In the genomic region with DNA sequence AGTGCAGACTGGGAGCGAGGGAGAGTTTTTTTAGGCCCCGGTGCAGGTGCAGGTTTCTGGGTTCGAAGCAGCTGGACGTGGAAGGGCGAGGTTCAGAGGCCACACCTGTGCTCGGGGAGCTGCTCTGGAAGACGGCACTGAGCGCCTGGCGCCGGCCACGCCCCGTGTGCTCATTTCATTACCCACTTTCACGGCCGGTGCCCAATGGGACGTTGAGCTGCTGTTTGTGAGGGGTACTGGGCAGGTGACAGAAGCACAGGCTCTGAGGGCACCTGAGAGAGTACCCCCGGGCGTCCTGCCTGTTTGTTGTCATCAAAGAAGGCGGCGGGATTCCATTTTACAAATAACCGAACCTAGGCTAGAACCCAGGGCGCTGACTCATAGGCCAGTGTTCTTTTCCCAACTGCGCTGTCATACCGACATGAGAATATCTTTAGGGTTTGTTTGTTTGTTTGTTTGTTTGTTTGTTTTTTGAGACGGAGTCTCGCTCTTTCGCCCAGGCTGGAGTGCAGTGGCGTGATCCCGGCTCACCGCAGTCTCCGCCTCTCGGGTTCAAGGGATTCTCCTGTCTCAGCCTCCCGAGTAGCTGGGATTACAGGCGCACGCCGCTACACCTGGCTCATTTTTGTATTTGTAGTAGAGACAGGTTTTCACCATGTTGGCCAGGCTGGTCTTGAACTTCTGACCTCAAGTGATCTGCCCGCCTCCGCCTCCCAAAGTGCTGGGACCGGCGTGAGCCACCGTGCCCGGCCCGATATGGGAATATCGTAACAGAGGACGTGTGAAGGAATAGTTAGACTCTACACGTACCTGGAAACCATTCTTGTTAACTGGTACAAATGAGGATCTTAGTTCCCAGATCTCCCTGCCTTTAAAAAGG, we compare ENCODE assay signal across 8 cellular contexts. TPM values are rescaled to one million over a fixed set of nuclear protein-coding genes. Genes with fewer than 3 reads are reported as not detected.
A peak's percentile ranks its signal among the peaks of the same experiment; 100 is the strongest.
DNase-seq lines count a peak whose midpoint lies in the region; ATAC-seq and TF ChIP-seq lines count a peak whose summit lies in the region.

No MANE protein-coding gene starts in this region.

- H3K79me2 ChIP-seq in PC-3 (ENCODE audit: low read length) = peaks cover 49% of the 10 kb centered on the region

- peak; percentile 50 for DNase-seq in DMS 273 (lab: John Stamatoyannopoulos, UW; ENCODE audit: unreplicated experiment)
- DNase-seq in DMS 273 treated with DMSO at 0.1 percent for 48 hours (lab: John Stamatoyannopoulos, UW) = no peak
- DNase-seq in PC-3 = peak; percentile 71
- DNase-seq in adipocyte (ENCODE audit: low read depth) = peak; percentile 19
- peak; percentile 72 for DNase-seq in stimulated activated CD4-positive, alpha-beta T cell treated with anti-CD3 and anti-CD28 coated beads, Interleukin-15, amount 100 ng/mL, for 24 hours
- no peak for DNase-seq in NCI-H446 treated with DMSO at 0.1 percent for 48 hours (lab: John Stamatoyannopoulos, UW)

- no peaks in the 10 kb centered on the region for H3K9me2 ChIP-seq in PC-3 (replicated peaks; ENCODE audit: low read length)

- intact Hi-C loops in PC-3 (cut with micrococcal nuclease) = loop anchor here (1.0 to 2.0 kb wide), 2 partner anchors 44 to 51 kb away; no protein-coding TSS in a partner anchor

- ATAC-seq in HG03025 (IDR thresholded peaks at IDR 0.05; ENCODE audit: low FRiP score, unreplicated experiment) = peak; percentile 41
- peak; percentile 57 for ATAC-seq in PC-3

- H3K4me2 ChIP-seq in PC-3 (ENCODE audit: low read length) = peak overlapping the region; percentile 87

- H3K9ac ChIP-seq in PC-3 (ENCODE audit: low read length) (peak overlapping the region; percentile 82), adipocyte (ENCODE audit: low read length) (peak overlapping the region; percentile 80), iPS-20b (ENCODE audit: low read depth, low read length) (no peak overlapping the region; the same call in 1 of the 2 replicates)

- peak overlapping the region; percentile 73 for H3K27ac ChIP-seq in PC-3 (ENCODE audit: low read length)
- no peak overlapping the region for H3K27ac ChIP-seq in iPS-20b (ENCODE audit: low read length)

- H3K9me3 ChIP-seq in PC-3 (ENCODE audit: low read length) (no peaks in the 10 kb centered on the region), adipocyte (ENCODE audit: control insufficient read depth, low read length) (no peaks in the 10 kb centered on the region), iPS-20b (ENCODE audit: insufficient read depth, low read depth, low read length) (no peaks in the 10 kb centered on the region)

- POLR2A ChIA-PET in PC-3 (lab: Charles Lee; ENCODE audit: unreplicated experiment) = interaction anchor here (1.0 kb wide), 1 partner anchor 20 kb away, joined by 3 read pairs; no protein-coding TSS in a partner anchor

- H3K4me1 ChIP-seq in PC-3 (ENCODE audit: insufficient read depth, low read length) (peaks cover 43% of the 10 kb centered on the region), adipocyte (ENCODE audit: control insufficient read depth, insufficient read depth, low read length) (peaks cover 3% of the 10 kb centered on the region), iPS-20b (ENCODE audit: insufficient read depth, low read length) (no peaks in the 10 kb centered on the region)

- H4K20me1 ChIP-seq in PC-3 (ENCODE audit: low read length) = no peaks in the 10 kb centered on the region

- H3K4me3 ChIP-seq in PC-3 (ENCODE audit: low read length) (peak overlapping the region; percentile 77), adipocyte (ENCODE audit: low read length) (peak overlapping the region; percentile 93), iPS-20b (ENCODE audit: low read length) (peak overlapping the region; percentile 87)

- H3K36me3 ChIP-seq in PC-3 (ENCODE audit: low read depth, low read length) (no peaks in the 10 kb centered on the region), adipocyte (ENCODE audit: control insufficient read depth, insufficient read depth, low read length, severe bottlenecking) (no peaks in the 10 kb centered on the region), iPS-20b (ENCODE audit: insufficient read depth, low read depth, low read length) (no peaks in the 10 kb centered on the region)

- TSS peak; percentile 33 for BruUV-seq in PC-3 (replicated peaks; lab: Mats Ljungman, UMichigan)

- H3K27me3 ChIP-seq in PC-3 (ENCODE audit: low read length) (no peaks in the 10 kb centered on the region), adipocyte (replicated peaks; ENCODE audit: control insufficient read depth, insufficient read depth, low read length) (no peaks in the 10 kb centered on the region), iPS-20b (ENCODE audit: insufficient read depth, low read length) (no peaks in the 10 kb centered on the region)

- TF ChIP-seq CTCF in PC-3 (conservative IDR thresholded peaks at IDR 0.05; ENCODE audit: low read depth, low read length) = no peak

- CTCF ChIA-PET in PC-3 (lab: Charles Lee) = interaction anchor here (0.7 kb wide), 1 partner anchor 109 kb away, joined by 3 read pairs; no protein-coding TSS in a partner anchor

- peaks cover 7% of the 10 kb centered on the region for H3F3A ChIP-seq in PC-3 (ENCODE audit: low read length, unreplicated experiment)

- peak overlapping the region; percentile 88 for H2AFZ ChIP-seq in PC-3 (ENCODE audit: low read length)

RNA-seq across cellular contexts. Expression of a gene that starts 16.6 kb away (rescaled TPM):
- 74.9 and 154 TPM in 2 replicates for total RNA-seq in PC-3 (2014; rRNA removed)

Comparison
In these comparisons a context has a peak if more than half of its experiments do, and no peak if none do; other contexts are left out.
1. DNase-seq: peak in DMS 273 (single experiment), PC-3 (single experiment), adipocyte (single experiment) and stimulated activated CD4-positive, alpha-beta T cell treated with anti-CD3 and anti-CD28 coated beads, Interleukin-15, amount 100 ng/mL, for 24 hours (single experiment); none in DMS 273 treated with DMSO at 0.1 percent for 48 hours (single experiment) and NCI-H446 treated with DMSO at 0.1 percent for 48 hours (single experiment).
2. Peak in every context shown above with its lines, with median percentiles within 50 percentile points of each other: H3K4me3 ChIP-seq.